ENCODE assay signal across 14 cellular contexts in genomic region chr13:106867249-106867648, GRCh38.
DNase-seq lines count a peak whose midpoint lies in the region; TF ChIP-seq lines count a peak whose summit lies in the region.
"Had no signal": no experiment of that assay in that cellular context is flagged by ENCODE, and none has a peak within 500 bp of the region (broad histone marks: within the 10 kb centered on the region; RNA-seq: fewer than 3 reads in every experiment).

No MANE protein-coding gene starts in this region.

- no peaks in the 10 kb centered on the region for H3K36me3 Mint-ChIP-seq in activated naive CD4-positive, alpha-beta T cell treated with anti-CD3 and anti-CD28 coated beads for 36 hours (ENCODE audit: low read depth)
- H3K36me3 Mint-ChIP-seq: naive B cell had no signal

- no peaks in the 10 kb centered on the region for H3K4me1 ChIP-seq in mesenchymal stem cell (ENCODE audit: control insufficient read depth, insufficient read depth, low read depth, low read length)
- H3K4me1 ChIP-seq: transverse colon had no signal

- no peaks in the 10 kb centered on the region for H3K4me1 Mint-ChIP-seq in activated naive CD4-positive, alpha-beta T cell treated with anti-CD3 and anti-CD28 coated beads for 36 hours (ENCODE audit: low read depth)

- no peaks in the 10 kb centered on the region for H3K9me3 ChIP-seq in mesenchymal stem cell (ENCODE audit: control insufficient read depth, low read length)
- H3K9me3 ChIP-seq: transverse colon had no signal

- H4K8ac ChIP-seq in mesenchymal stem cell (ENCODE audit: low read length) = no peak overlapping the region

- peak; percentile 8 for DNase-seq in HEK293T (ENCODE audit: extremely low spot score)
- DNase-seq in choroid plexus epithelial cell (ENCODE audit: low read depth) = peak; percentile 52
- no peak for DNase-seq in mesenchymal stem cell
- DNase-seq in superior temporal gyrus (ENCODE audit: extremely low spot score) = peak; percentile 31
- no peak for DNase-seq in NCI-H2196 (lab: John Stamatoyannopoulos, UW; ENCODE audit: unreplicated experiment)
- no peak for DNase-seq in activated naive CD4-positive, alpha-beta T cell (lab: John Stamatoyannopoulos, UW)
- no peak for DNase-seq in SW 1271 (lab: John Stamatoyannopoulos, UW)
- no peak for DNase-seq in activated naive CD4-positive, alpha-beta T cell treated with anti-CD3 and anti-CD28 coated beads for 36 hours
- DNase-seq: DND-41; glutamatergic neuron; naive B cell; NCI-H510A; stimulated activated CD4-positive, alpha-beta T cell treated with anti-CD3 and anti-CD28 coated beads, Interleukin-2, amount 100 ng/mL, for 48 hours; transverse colon had no signal

- intact Hi-C loops in activated naive CD4-positive, alpha-beta T cell treated with anti-CD3 and anti-CD28 coated beads for 36 hours (cut with micrococcal nuclease) = no loop called here

- H2BK12ac ChIP-seq in mesenchymal stem cell (ENCODE audit: low read length in 2 of 2) = no peak overlapping the region

- H2BK120ac ChIP-seq in mesenchymal stem cell (ENCODE audit: low read depth, low read length) = no peak overlapping the region

- H2BK5ac ChIP-seq in mesenchymal stem cell (ENCODE audit: low read depth, low read length, poor library complexity, severe bottlenecking) = no peak overlapping the region

- no peak overlapping the region for H3K18ac ChIP-seq in mesenchymal stem cell (ENCODE audit: low read depth in 1 of 2, low read length in 2 of 2)

- no peak overlapping the region for H3K27ac Mint-ChIP-seq in activated naive CD4-positive, alpha-beta T cell treated with anti-CD3 and anti-CD28 coated beads for 36 hours

- no peaks in the 10 kb centered on the region for H3K79me1 ChIP-seq in mesenchymal stem cell (replicated peaks; ENCODE audit: low read length, poor library complexity, severe bottlenecking)

- no peak overlapping the region for H3K4me2 ChIP-seq in mesenchymal stem cell (ENCODE audit: low read length, poor library complexity, severe bottlenecking)

- no peak overlapping the region for H3K23ac ChIP-seq in mesenchymal stem cell (ENCODE audit: low read length in 2 of 2)

- H2AK5ac ChIP-seq in mesenchymal stem cell (ENCODE audit: low read length, severe bottlenecking) = no peak overlapping the region

- H3K27ac ChIP-seq in mesenchymal stem cell (ENCODE audit: low read length, poor library complexity, severe bottlenecking) = no peak overlapping the region
- H3K27ac ChIP-seq: transverse colon had no signal

- POLR2A ChIA-PET in HEK293T (lab: Yijun Ruan, JAX) = interaction anchor here (1.3 kb wide), 1 partner anchor 17 kb away, joined by 4 read pairs; no protein-coding TSS in a partner anchor

- no peaks in the 10 kb centered on the region for H3K9me3 Mint-ChIP-seq in activated naive CD4-positive, alpha-beta T cell treated with anti-CD3 and anti-CD28 coated beads for 36 hours
- H3K9me3 Mint-ChIP-seq: naive B cell had no signal

- H2BK15ac ChIP-seq in mesenchymal stem cell (ENCODE audit: low read depth, poor library complexity, severe bottlenecking) = no peak overlapping the region

- H3K9ac ChIP-seq in mesenchymal stem cell (ENCODE audit: low read length) = peak overlapping the region; percentile 64

- no peaks in the 10 kb centered on the region for H3K36me3 ChIP-seq in mesenchymal stem cell (ENCODE audit: control insufficient read depth in 1 of 2, insufficient read depth in 2 of 2, low read depth in 1 of 2, low read length in 2 of 2)
- H3K36me3 ChIP-seq: transverse colon had no signal

- CTCF ChIA-PET in HEK293T (lab: Yijun Ruan, JAX) = no interaction called here
- CTCF ChIA-PET in activated naive CD4-positive, alpha-beta T cell treated with anti-CD3 and anti-CD28 coated beads for 36 hours (lab: Charles Lee) = no interaction called here

- 64% methylated on average over 13 of the region's 13 CpGs for WGBS in mesenchymal stem cell

- H3K27me3 ChIP-seq in mesenchymal stem cell (ENCODE audit: control insufficient read depth in 1 of 2, insufficient read depth in 1 of 2, low read length in 2 of 2) = no peaks in the 10 kb centered on the region
- H3K27me3 ChIP-seq: transverse colon had no signal

- no peak overlapping the region for H3K4ac ChIP-seq in mesenchymal stem cell (ENCODE audit: low read depth in 1 of 2, low read length in 2 of 2)

- no peak overlapping the region for H4K91ac ChIP-seq in mesenchymal stem cell (ENCODE audit: low read length)

- H2AFZ ChIP-seq in mesenchymal stem cell (ENCODE audit: low read depth, low read length) = no peak overlapping the region

- peak; percentile 31 for TF ChIP-seq CTCF in choroid plexus epithelial cell (conservative IDR thresholded peaks at IDR 0.05; ENCODE audit: low read depth, low read length)

- H3K4me3 ChIP-seq in choroid plexus epithelial cell (ENCODE audit: low read depth, low read length) (peak overlapping the region; percentile 45), mesenchymal stem cell (ENCODE audit: insufficient read depth in 1 of 2, low read depth in 1 of 2, low read length in 2 of 2) (peak overlapping the region in 1 of 2 experiments; percentile 73)

- no peak overlapping the region for H3K4me3 Mint-ChIP-seq in activated naive CD4-positive, alpha-beta T cell treated with anti-CD3 and anti-CD28 coated beads for 36 hours

- peaks cover 24% of the 10 kb centered on the region for H3K27me3 Mint-ChIP-seq in activated naive CD4-positive, alpha-beta T cell treated with anti-CD3 and anti-CD28 coated beads for 36 hours (ENCODE audit: low read depth)

- H3K14ac ChIP-seq in mesenchymal stem cell (ENCODE audit: low read length in 2 of 2) = no peak overlapping the region

TF ChIP-seq in HEK293T, 16 proteins besides CTCF, POLR2A, EP300 and RAD21:
- TF ChIP-seq FOXK2 (IDR thresholded peaks at IDR 0.05) (no peak), HDGF (IDR thresholded peaks at IDR 0.05; ENCODE audit: borderline replicate concordance) (no peak), L3MBTL2 (conservative IDR thresholded peaks at IDR 0.05) (no peak), SUZ12 (IDR thresholded peaks at IDR 0.05) (no peak), CTBP1 (IDR thresholded peaks at IDR 0.05; ENCODE audit: borderline replicate concordance) (no peak), ARNT (IDR thresholded peaks at IDR 0.05) (no peak)

Comparison
In these comparisons a context has a peak if more than half of its experiments do, and no peak if none do; other contexts are left out.
1. DNase-seq: peak in HEK293T (single experiment), choroid plexus epithelial cell (single experiment) and superior temporal gyrus (single experiment); none in mesenchymal stem cell (single experiment), NCI-H2196 (single experiment), activated naive CD4-positive, alpha-beta T cell (0 of 4), SW 1271 (0 of 2) and activated naive CD4-positive, alpha-beta T cell treated with anti-CD3 and anti-CD28 coated beads for 36 hours (single experiment).